8 cellular contexts compared by ENCODE assay signal in genomic region chr1:114670083-114671010, GRCh38. TPM values are rescaled to one million over a fixed set of nuclear protein-coding genes. Genes with fewer than 3 reads are reported as not detected.
A peak's percentile ranks its signal among the peaks of the same experiment; 100 is the strongest.
DNase-seq lines count a peak whose midpoint lies in the region; ATAC-seq and TF ChIP-seq lines count a peak whose summit lies in the region.

No MANE protein-coding gene starts in this region.

- peaks cover 76% of the 10 kb centered on the region for H3K27me3 Mint-ChIP-seq in neural crest cell (ENCODE audit: low read depth)
- peaks cover 27% of the 10 kb centered on the region for H3K27me3 Mint-ChIP-seq in stimulated activated naive CD8-positive, alpha-beta T cell treated with anti-CD3 and anti-CD28 coated beads, Interleukin-15, Interleukin-2, amounts not matched to agents 100 ng/mL and 50 ng/mL, for 24 hours

- POLR2A ChIA-PET in RWPE1 (lab: Yijun Ruan, JAX; ENCODE audit: low non-redundant PET), result interaction anchor here (1.0 kb wide), 1 partner anchor 58 kb away, joined by 3 read pairs; no protein-coding TSS in a partner anchor

- peak overlapping the region; percentile 98 for H3K4me3 ChIP-seq in HUES64 (ENCODE audit: low read length)
- peak overlapping the region; percentile 72 to 82 for H3K4me3 ChIP-seq in foreskin fibroblast (ENCODE audit: low read depth in 1 of 2, low read length in 2 of 2)

- H3K27ac ChIP-seq in HUES64 (ENCODE audit: low read depth, low read length) (peak overlapping the region; percentile 56; the same call in 1 of the 2 replicates), RWPE1 (peak overlapping the region; percentile 96)

- H3K27ac Mint-ChIP-seq in neural crest cell (ENCODE audit: unreplicated experiment), result no peak overlapping the region
- H3K27ac Mint-ChIP-seq in stimulated activated naive CD8-positive, alpha-beta T cell treated with anti-CD3 and anti-CD28 coated beads, Interleukin-15, Interleukin-2, amounts not matched to agents 100 ng/mL and 50 ng/mL, for 24 hours, result no peak overlapping the region

- peaks cover 4% of the 10 kb centered on the region for H3K4me1 Mint-ChIP-seq in neural crest cell
- H3K4me1 Mint-ChIP-seq in stimulated activated naive CD8-positive, alpha-beta T cell treated with anti-CD3 and anti-CD28 coated beads, Interleukin-15, Interleukin-2, amounts not matched to agents 100 ng/mL and 50 ng/mL, for 24 hours (ENCODE audit: low read depth), result peaks cover 12% of the 10 kb centered on the region

- no peaks in the 10 kb centered on the region for H3K9me3 ChIP-seq in HUES64 (ENCODE audit: insufficient read depth, low read depth, low read length)

- H3K27me3 ChIP-seq in HUES64 (ENCODE audit: insufficient read depth, low read length), result peaks cover 68% of the 10 kb centered on the region

- H3K9me3 Mint-ChIP-seq in neural crest cell, result no peaks in the 10 kb centered on the region
- H3K9me3 Mint-ChIP-seq in stimulated activated naive CD8-positive, alpha-beta T cell treated with anti-CD3 and anti-CD28 coated beads, Interleukin-15, Interleukin-2, amounts not matched to agents 100 ng/mL and 50 ng/mL, for 24 hours, result no peaks in the 10 kb centered on the region

- CTCF ChIA-PET in RWPE1 (lab: Yijun Ruan, JAX), result interaction anchor here (0.6 to 0.7 kb wide), 4 partner anchors 51 to 639 kb away, joined by 3 to 5 read pairs (median 4); no protein-coding TSS in a partner anchor

- WGBS in HUES64, result 5% methylated on average over 38 of the region's 45 CpGs

- no peaks in the 10 kb centered on the region for H3K36me3 ChIP-seq in HUES64 (ENCODE audit: insufficient read depth, low read length)

- peak; percentile 99 for ATAC-seq in GM21529 (IDR thresholded peaks at IDR 0.05; ENCODE audit: unreplicated experiment)

- peaks cover 7% of the 10 kb centered on the region; the same call in 1 of the 2 replicates for H3K4me1 ChIP-seq in HUES64 (ENCODE audit: insufficient read depth, low read length)

- no peaks in the 10 kb centered on the region for H3K36me3 Mint-ChIP-seq in neural crest cell (ENCODE audit: low read depth)
- no peaks in the 10 kb centered on the region for H3K36me3 Mint-ChIP-seq in stimulated activated naive CD8-positive, alpha-beta T cell treated with anti-CD3 and anti-CD28 coated beads, Interleukin-15, Interleukin-2, amounts not matched to agents 100 ng/mL and 50 ng/mL, for 24 hours (ENCODE audit: low read depth)

- peak overlapping the region; percentile 95 for H3K4me3 Mint-ChIP-seq in neural crest cell
- peak overlapping the region; percentile 87 for H3K4me3 Mint-ChIP-seq in stimulated activated naive CD8-positive, alpha-beta T cell treated with anti-CD3 and anti-CD28 coated beads, Interleukin-15, Interleukin-2, amounts not matched to agents 100 ng/mL and 50 ng/mL, for 24 hours

- TF ChIP-seq CTCF in RWPE1 (conservative IDR thresholded peaks at IDR 0.05; ENCODE audit: low read depth) (no peak), foreskin fibroblast (IDR thresholded peaks at IDR 0.05; ENCODE audit: low read depth, low read length) (no peak), neural crest cell (conservative IDR thresholded peaks at IDR 0.05) (peak; percentile 18)

- peak overlapping the region; percentile 67 for H3K9ac ChIP-seq in HUES64 (ENCODE audit: low read depth, low read length)

- DNase-seq in DMS153 (lab: John Stamatoyannopoulos, UW) (peak; percentile 51), RWPE1 (ENCODE audit: low spot score) (peak; percentile 96), activated gamma-delta T cell treated with Interleukin-2 at 50 U/mL for 16 hours (peak; percentile 82), foreskin fibroblast (peak; percentile 87 to 97), neural crest cell (ENCODE audit: low read depth, low spot score) (peak; percentile 74)

RNA-seq across cellular contexts. Expression of gene DENND2C, which starts 0.5 kb away (rescaled TPM):
- polyA plus RNA-seq in HUES64 (2013, experiment 1 of 2), result 1.7 TPM
- polyA plus RNA-seq in HUES64 (2013, experiment 2 of 2), result 1.3 TPM
- 0.79 and 0.82 TPM in 2 replicates for total RNA-seq in neural crest cell

RNA-seq across cellular contexts. Expression of gene AMPD1, which starts 25.0 kb away (rescaled TPM):
- polyA plus RNA-seq in HUES64 (2013, experiment 1 of 2), result not detected
- polyA plus RNA-seq in HUES64 (2013, experiment 2 of 2), result not detected
- not detected in 2 replicates for total RNA-seq in neural crest cell

RNA-seq across cellular contexts. Expression of gene NRAS, which starts 46.2 kb away (rescaled TPM):
- polyA plus RNA-seq in HUES64 (2013, experiment 1 of 2), result 56.9 TPM
- 62.3 TPM for polyA plus RNA-seq in HUES64 (2013, experiment 2 of 2)
- total RNA-seq in neural crest cell, result 64.8 and 66.0 TPM in 2 replicates

Comparison
In these comparisons a context has a peak if more than half of its experiments do, and no peak if none do; other contexts are left out.
1. Peak in every context shown above with its lines: DNase-seq, ATAC-seq, H3K4me3 ChIP-seq and H3K27ac ChIP-seq.